Comparison of ENCODE assay signal across 25 cellular contexts in the genomic region with DNA sequence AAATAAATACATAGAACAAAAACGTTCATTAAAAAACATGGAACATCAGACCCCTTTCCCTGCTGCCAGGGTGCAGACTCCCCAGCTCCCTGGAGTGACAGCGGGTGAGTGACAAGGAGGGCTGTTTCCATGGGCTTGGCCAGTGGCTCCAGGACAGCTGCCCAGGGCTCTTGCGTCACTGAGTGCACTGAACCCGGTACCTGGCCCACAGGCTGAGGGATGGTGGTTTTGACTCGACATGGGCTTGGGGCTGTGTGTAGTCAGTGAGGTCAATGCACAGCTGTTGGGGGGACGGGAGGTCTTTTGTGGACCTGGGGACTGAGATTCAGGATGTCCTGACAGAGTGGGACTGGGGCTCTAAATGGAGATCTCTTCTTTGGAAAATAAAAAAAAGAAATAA.
"Had no signal": no experiment of that assay in that cellular context is flagged by ENCODE, and none has a peak within 500 bp of the region (broad histone marks: within the 10 kb centered on the region; RNA-seq: fewer than 3 reads in every experiment).

No MANE protein-coding gene starts in this region.

- H3K27me3 ChIP-seq: hepatocyte, left lung, neural progenitor cell had no signal

- H3K79me2 ChIP-seq: hepatocyte had no signal

- H3K27ac Mint-ChIP-seq: activated CD4-positive, alpha-beta T cell treated with anti-CD3 and anti-CD28 coated beads, Interleukin-2, amount 10 ng/mL, durations not matched to agents 7 days and 5 days; activated naive CD4-positive, alpha-beta T cell treated with anti-CD3 and anti-CD28 coated beads, Interleukin-2, amount 50 U/mL, for 24 hours; brain; immature natural killer cell; mesothelial cell of epicardium; naive thymus-derived CD8-positive, alpha-beta T cell; neural progenitor cell; progenitor cell of endocrine pancreas; T-cell; T-helper 2 cell treated with Interferon-gamma antibody and Interleukin-4, amounts not matched to agents 5 μg/mL and 100 μg/mL, for 36 hours had no signal

- H3K4me1 Mint-ChIP-seq: activated CD4-positive, alpha-beta T cell treated with anti-CD3 and anti-CD28 coated beads, Interleukin-2, amount 10 ng/mL, durations not matched to agents 7 days and 5 days; activated naive CD4-positive, alpha-beta T cell treated with anti-CD3 and anti-CD28 coated beads, Interleukin-2, amount 50 U/mL, for 24 hours; brain; immature natural killer cell; naive thymus-derived CD8-positive, alpha-beta T cell; neural progenitor cell; T-cell had no signal

- H3K4me3 Mint-ChIP-seq: activated CD4-positive, alpha-beta T cell treated with anti-CD3 and anti-CD28 coated beads, Interleukin-2, amount 10 ng/mL, durations not matched to agents 7 days and 5 days; activated naive CD4-positive, alpha-beta T cell treated with anti-CD3 and anti-CD28 coated beads, Interleukin-2, amount 50 U/mL, for 24 hours; brain; immature natural killer cell; mesothelial cell of epicardium; naive thymus-derived CD8-positive, alpha-beta T cell; neural progenitor cell; T-cell; T-helper 2 cell treated with Interferon-gamma antibody and Interleukin-4, amounts not matched to agents 5 μg/mL and 100 μg/mL, for 36 hours had no signal

- FAIRE-seq: endothelial cell of umbilical vein, small intestine had no signal

- H3K9me3 ChIP-seq: left lung had no signal

- H3K27ac ChIP-seq: hepatocyte, left lung, neural progenitor cell, VCaP had no signal

- H3K4me3 ChIP-seq: hepatocyte, left lung, neural progenitor cell had no signal

- H3K36me3 ChIP-seq: left lung, neural progenitor cell had no signal

- H2AFZ ChIP-seq: hepatocyte, neural progenitor cell had no signal

- H3K4me2 ChIP-seq: hepatocyte, neural progenitor cell had no signal

- H3K9me3 Mint-ChIP-seq: activated CD4-positive, alpha-beta T cell treated with anti-CD3 and anti-CD28 coated beads, Interleukin-2, amount 10 ng/mL, durations not matched to agents 7 days and 5 days; activated naive CD4-positive, alpha-beta T cell treated with anti-CD3 and anti-CD28 coated beads, Interleukin-2, amount 50 U/mL, for 24 hours; T-cell had no signal

- DNase-seq: activated CD4-positive, alpha-beta T cell treated with anti-CD3 and anti-CD28 coated beads, Interleukin-2, amount 10 ng/mL, durations not matched to agents 7 days and 5 days; activated CD4-positive, CD25-positive, alpha-beta regulatory T cell treated with anti-CD3 and anti-CD28 coated beads, Interleukin-2, amount 50 U/mL, for 72 hours; activated gamma-delta T cell; caudate nucleus; dermis blood vessel endothelial cell; effector memory CD4-positive, alpha-beta T cell; foreskin melanocyte; immature natural killer cell; left lung; mammary epithelial cell; naive thymus-derived CD8-positive, alpha-beta T cell; small intestine; stimulated activated CD8-positive, alpha-beta memory T cell treated with anti-CD3 and anti-CD28 coated beads, Interleukin-4, amount 100 ng/mL, for 48 hours; stimulated activated naive CD4-positive, alpha-beta T cell treated with Interleukin-2 at 50 U/mL for 16 hours; T-cell had no signal

- ATAC-seq: esophagus mucosa; left lung; naive thymus-derived CD8-positive, alpha-beta T cell; T-cell had no signal

- H3K9ac ChIP-seq: neural progenitor cell had no signal

- H3K4me1 ChIP-seq: left lung, neural progenitor cell had no signal

- H3K36me3 Mint-ChIP-seq: activated naive CD4-positive, alpha-beta T cell treated with anti-CD3 and anti-CD28 coated beads, Interleukin-2, amount 50 U/mL, for 24 hours; brain; immature natural killer cell; mesothelial cell of epicardium; naive thymus-derived CD8-positive, alpha-beta T cell; neural progenitor cell; T-cell had no signal
